1 cellular context compared by ENCODE assay signal in genomic region chr22:16660989-16661388, GRCh38.
DNase-seq lines count a peak whose midpoint lies in the region; ATAC-seq, FAIRE-seq and TF ChIP-seq lines count a peak whose summit lies in the region.
"Not testable (repeated sequence)": the region's sequence is repeated elsewhere in the genome, so short reads cannot be mapped to it uniquely, and the experiment has no call there.

No MANE protein-coding gene starts in this region.

- in situ Hi-C loops in K562 (cut with MboI) = not testable (repeated sequence)

- CTCF ChIA-PET in K562 (lab: Yijun Ruan, JAX; ENCODE audit: low intra/inter-chr PET ratio) = not testable (repeated sequence)

- H4K20me1 ChIP-seq in K562 (replicated peaks; ENCODE audit: control insufficient read depth, insufficient read depth, low read length) = not testable (repeated sequence)

- POLR2A ChIA-PET in K562 (lab: Yijun Ruan, JAX) = not testable (repeated sequence)

- intact Hi-C loops in K562 (cut with micrococcal nuclease) = not testable (repeated sequence)

- H3K36me3 ChIP-seq in K562 (ENCODE audit: control insufficient read depth, insufficient read depth, low read length) = not testable (repeated sequence)

- WGBS in K562 (ENCODE audit: insufficient coverage, low coverage, missing lambda C conversion rate) = 57% methylated on average over 8 of the region's 8 CpGs

- H3K4me1 ChIP-seq in K562 (replicated peaks in 1 of 2; ENCODE audit: control insufficient read depth in 2 of 2, insufficient read depth in 2 of 2, low read length in 2 of 2) = not testable (repeated sequence)

- not testable (repeated sequence) for H3K4me3 ChIP-seq in K562

- FAIRE-seq in K562 (lab: Jason Lieb, UNC) = not testable (repeated sequence)

- not testable (repeated sequence) for H3K27me3 ChIP-seq in K562 (ENCODE audit: control insufficient read depth in 2 of 2, insufficient read depth in 2 of 2, low read length in 2 of 2)

- TF ChIP-seq RAD21 in K562 (CRISPR knock-in tag; conservative IDR thresholded peaks at IDR 0.05 in 1 of 2, IDR thresholded peaks at IDR 0.05 in 1 of 2) = not testable (repeated sequence)

- H3K27ac ChIP-seq in K562 (ENCODE audit: extremely low read depth, low read depth, low read length) = not testable (repeated sequence)

- ATAC-seq in K562 = not testable (repeated sequence)

- not testable (repeated sequence) for TF ChIP-seq CTCF in K562 (IDR thresholded peaks at IDR 0.05 in 2 of 3, conservative IDR thresholded peaks at IDR 0.05 in 1 of 3; ENCODE audit: insufficient read depth in 2 of 3, low read depth in 1 of 3, low read length in 3 of 3)

- not testable (repeated sequence) for TF ChIP-seq EP300 in K562 (IDR thresholded peaks at IDR 0.05; ENCODE audit: low read length)

- not testable (repeated sequence) for H3K9ac ChIP-seq in K562 (ENCODE audit: insufficient read depth in 1 of 2, low read depth in 2 of 2, low read length in 2 of 2)

- H2AFZ ChIP-seq in K562 (ENCODE audit: low read depth, low read length) = not testable (repeated sequence)

- not testable (repeated sequence) for H3K79me2 ChIP-seq in K562 (ENCODE audit: control insufficient read depth, insufficient read depth, low read length)

- TF ChIP-seq POLR2A in K562 (conservative IDR thresholded peaks at IDR 0.05) = not testable (repeated sequence)

- not testable (repeated sequence) for DNase-seq in K562 (ENCODE audit: extremely low read depth in 1 of 4, low spot score in 3 of 4)

- not testable (repeated sequence) for H3K4me2 ChIP-seq in K562 (ENCODE audit: insufficient read depth, low read length)

- H3K9me1 ChIP-seq in K562 (ENCODE audit: control insufficient read depth, insufficient read depth, low read length) = not testable (repeated sequence)

- H3K9me3 ChIP-seq in K562 (replicated peaks; ENCODE audit: control insufficient read depth, insufficient read depth, low read depth, low read length) = not testable (repeated sequence)

- not testable (repeated sequence) for BruUV-seq in K562 (replicated peaks; lab: Mats Ljungman, UMichigan)

TF ChIP-seq in K562, 482 proteins besides CTCF, POLR2A, EP300 and RAD21:
- TF ChIP-seq ZNF277 (CRISPR knock-in tag; IDR thresholded peaks at IDR 0.05; ENCODE audit: borderline replicate concordance) (0 out of 2 replicates have a peak, but pooled peaks have one; percentile 66), ZBTB9 (CRISPR knock-in tag; IDR thresholded peaks at IDR 0.05) (0 out of 2 replicates have a peak, but pooled peaks have one; percentile 5), RREB1 (CRISPR knock-in tag; IDR thresholded peaks at IDR 0.05) (0 out of 2 replicates have a peak, but pooled peaks have one; percentile 26), ZNF212 (CRISPR knock-in tag; IDR thresholded peaks at IDR 0.05) (peak; percentile 55; the same call in 1 of the 2 replicates), ZNF785 (CRISPR knock-in tag; IDR thresholded peaks at IDR 0.05) (0 out of 2 replicates have a peak, but pooled peaks have one; percentile 20)
